8 cellular contexts compared by ENCODE assay signal in genomic region chr7:29194206-29194593, GRCh38. TPM values are rescaled to one million over a fixed set of nuclear protein-coding genes. Genes with fewer than 3 reads are reported as not detected.
DNase-seq lines count a peak whose midpoint lies in the region; ATAC-seq and TF ChIP-seq lines count a peak whose summit lies in the region.

No MANE protein-coding gene starts in this region.

- H3K4me1 ChIP-seq in iPS-20b (ENCODE audit: insufficient read depth, low read length), result peaks cover 26% of the 10 kb centered on the region
- peaks cover 8 to 59% (median 32%) of the 10 kb centered on the region in 6 donors for H3K4me1 ChIP-seq in spleen

- peak overlapping the region; percentile 76 for H3K4me3 Mint-ChIP-seq in activated naive CD8-positive, alpha-beta T cell treated with anti-CD3 and anti-CD28 coated beads, Interleukin-2, amount 10 ng/mL, durations not matched to agents 7 days and 5 days

- H3K27ac Mint-ChIP-seq in activated naive CD8-positive, alpha-beta T cell treated with anti-CD3 and anti-CD28 coated beads, Interleukin-2, amount 10 ng/mL, durations not matched to agents 7 days and 5 days, result no peak overlapping the region

- H3K36me3 ChIP-seq in iPS-20b (ENCODE audit: insufficient read depth, low read depth, low read length), result no peaks in the 10 kb centered on the region
- H3K36me3 ChIP-seq in spleen, result no peaks in the 10 kb centered on the region

- ATAC-seq in activated naive CD8-positive, alpha-beta T cell treated with anti-CD3 and anti-CD28 coated beads, Interleukin-2, amount 10 ng/mL, durations not matched to agents 7 days and 5 days (ENCODE audit: low read depth), result no peak

- no peaks in the 10 kb centered on the region for H3K36me3 Mint-ChIP-seq in activated naive CD8-positive, alpha-beta T cell treated with anti-CD3 and anti-CD28 coated beads, Interleukin-2, amount 10 ng/mL, durations not matched to agents 7 days and 5 days

- H3K9me3 ChIP-seq in iPS-20b (ENCODE audit: insufficient read depth, low read depth, low read length) (no peaks in the 10 kb centered on the region), spleen (no peaks in the 10 kb centered on the region)

- H3K4me1 Mint-ChIP-seq in activated naive CD8-positive, alpha-beta T cell treated with anti-CD3 and anti-CD28 coated beads, Interleukin-2, amount 10 ng/mL, durations not matched to agents 7 days and 5 days, result peaks cover 19% of the 10 kb centered on the region

- TF ChIP-seq CTCF in AG04449 (IDR thresholded peaks at IDR 0.05; ENCODE audit: insufficient read depth, low read length, missing control alignments) (no peak), HFF-Myc (IDR thresholded peaks at IDR 0.05; ENCODE audit: low read depth, low read length, missing control alignments) (no peak), spleen (IDR thresholded peaks at IDR 0.05 in 8 of 11, conservative IDR thresholded peaks at IDR 0.05 in 3 of 11) (no peak)

- DNase-seq in AG04449 (ENCODE audit: low read depth, low spot score) (no peak), HFF-Myc (ENCODE audit: extremely low read depth, low read depth) (no peak), spleen (peak; percentile 81), AML-193 (lab: John Stamatoyannopoulos, UW) (no peak), epidermal melanocyte (ENCODE audit: insufficient read length, low spot score) (no peak), putamen (ENCODE audit: low spot score) (no peak)
- DNase-seq in activated naive CD8-positive, alpha-beta T cell treated with anti-CD3 and anti-CD28 coated beads, Interleukin-2, amount 10 ng/mL, durations not matched to agents 7 days and 5 days, result no peak

- H3K9ac ChIP-seq in iPS-20b (ENCODE audit: low read depth, low read length), result no peak overlapping the region

- intact Hi-C loops in spleen (cut with DNase I; ENCODE audit: low total_unique reads), result no loop called here

- CTCF ChIA-PET in AG04449 (lab: Yijun Ruan, JAX), result no interaction called here

- POLR2A ChIA-PET in AG04449 (lab: Yijun Ruan, JAX), result no interaction called here
- POLR2A ChIA-PET in activated naive CD8-positive, alpha-beta T cell treated with anti-CD3 and anti-CD28 coated beads, Interleukin-2, amount 10 ng/mL, durations not matched to agents 7 days and 5 days (lab: Charles Lee), result no interaction called here

- H3K4me3 ChIP-seq in AG04449 (ENCODE audit: low read depth, low read length), result peak overlapping the region; percentile 47
- peak overlapping the region; percentile 20 for H3K4me3 ChIP-seq in HFF-Myc (replicated peaks; ENCODE audit: low read depth, low read length)
- peak overlapping the region; percentile 71 for H3K4me3 ChIP-seq in iPS-20b (ENCODE audit: low read length)
- peak overlapping the region; percentile 56 to 95 (median 78) for H3K4me3 ChIP-seq in spleen

- H3K9me3 Mint-ChIP-seq in activated naive CD8-positive, alpha-beta T cell treated with anti-CD3 and anti-CD28 coated beads, Interleukin-2, amount 10 ng/mL, durations not matched to agents 7 days and 5 days, result no peaks in the 10 kb centered on the region

- H3K27ac ChIP-seq in iPS-20b (ENCODE audit: low read length) (no peak overlapping the region), spleen (peak overlapping the region in 7 of 8 donors; percentile 73 to 84 (median 75))

- TF ChIP-seq POLR2A in spleen (IDR thresholded peaks at IDR 0.05), result no peak

- WGBS in spleen, 5 donors, result 3 to 5% (median 4%) methylated on average over 22 to 40 of the region's 40 CpGs; no CpG with 5 or more reads in 1 of the 5 donors

- H3K27me3 ChIP-seq in iPS-20b (ENCODE audit: insufficient read depth, low read length), result peaks cover 84% of the 10 kb centered on the region
- H3K27me3 ChIP-seq in spleen (replicated peaks in 1 of 7), result peaks cover 0 to 42% (median 9%) of the 10 kb centered on the region in 7 donors

- peaks cover 80% of the 10 kb centered on the region for H3K27me3 Mint-ChIP-seq in activated naive CD8-positive, alpha-beta T cell treated with anti-CD3 and anti-CD28 coated beads, Interleukin-2, amount 10 ng/mL, durations not matched to agents 7 days and 5 days

RNA-seq across cellular contexts. Expression of gene CHN2, which starts 0.4 kb away (rescaled TPM):
- 1 to 10 TPM; 6.5 to 7.2 TPM for total RNA-seq in activated naive CD8-positive, alpha-beta T cell treated with anti-CD3 and anti-CD28 coated beads, Interleukin-2, amount 10 ng/mL, durations not matched to agents 7 days and 5 days
- total RNA-seq in spleen, result 10 to 100 TPM; 20.0 to 52.0 (median 35.3) TPM
- 1 to 10 TPM; 4.2 to 8.2 (median 4.6) TPM for polyA plus RNA-seq in spleen

RNA-seq across cellular contexts. Expression of gene CPVL, which starts 47.9 kb away (rescaled TPM):
- 1 to 10 TPM in 1 of 2 experiments, under 1 TPM in 1; 0.75 to 1.2 TPM for total RNA-seq in activated naive CD8-positive, alpha-beta T cell treated with anti-CD3 and anti-CD28 coated beads, Interleukin-2, amount 10 ng/mL, durations not matched to agents 7 days and 5 days
- total RNA-seq in spleen, result 100 to 1,000 TPM; 107 to 259 (median 141) TPM
- 10 to 100 TPM; 18.7 to 33.6 (median 30.8) TPM for polyA plus RNA-seq in spleen

Comparison
In these comparisons a context has a peak if more than half of its experiments do, and no peak if none do; other contexts are left out.
1. H3K4me3 ChIP-seq: peak in every context shown above with its lines; median percentile 78 in spleen; 71 in iPS-20b; 47 in AG04449; 20 in HFF-Myc.
2. RNA of gene CPVL, which starts 47.9 kb away (total RNA-seq): 107 to 259 TPM in spleen; 0.75 to 1.2 TPM in activated naive CD8-positive, alpha-beta T cell treated with anti-CD3 and anti-CD28 coated beads, Interleukin-2, amount 10 ng/mL, durations not matched to agents 7 days and 5 days; every median in the first group is over 10 times any median in the second.